8 cellular contexts compared by ENCODE assay signal in genomic region chr12:104456417-104456949, GRCh38. TPM values are rescaled to one million over a fixed set of nuclear protein-coding genes. Genes with fewer than 3 reads are reported as not detected.
DNase-seq lines count a peak whose midpoint lies in the region; ATAC-seq and TF ChIP-seq lines count a peak whose summit lies in the region.

Gene CHST11, plus strand, starts transcription at chr12:104456948.

- H3K4me1 Mint-ChIP-seq in naive B cell = peaks cover 22 to 50% (median 41%) of the 10 kb centered on the region in 3 donors
- H3K4me1 Mint-ChIP-seq in stimulated activated memory B cell treated with anti-CD40 and anti-IgM and Interleukin-4, amounts not matched to agents 10 μg/mL and 1 μg/mL and 100 μg/mL, for 72 hours = peaks cover 46% of the 10 kb centered on the region

- peaks cover 0 to 15% of the 10 kb centered on the region in 2 donors for H3K36me3 Mint-ChIP-seq in naive B cell
- peaks cover 15% of the 10 kb centered on the region for H3K36me3 Mint-ChIP-seq in stimulated activated memory B cell treated with anti-CD40 and anti-IgM and Interleukin-4, amounts not matched to agents 10 μg/mL and 1 μg/mL and 100 μg/mL, for 72 hours

- in situ Hi-C loops in KBM-7 (cut with MboI; ENCODE audit: low pct_unique_long_range_greater_than_20kb, low sequenced_read_pairs) = no loop called here

- peak within 1 kb of the TSS; percentile 98 for H3K27ac Mint-ChIP-seq in naive B cell
- H3K27ac Mint-ChIP-seq in stimulated activated memory B cell treated with anti-CD40 and anti-IgM and Interleukin-4, amounts not matched to agents 10 μg/mL and 1 μg/mL and 100 μg/mL, for 72 hours = peak within 1 kb of the TSS; percentile 92

- no peaks in the 10 kb centered on the region for H3K27me3 Mint-ChIP-seq in naive B cell
- no peaks in the 10 kb centered on the region for H3K27me3 Mint-ChIP-seq in stimulated activated memory B cell treated with anti-CD40 and anti-IgM and Interleukin-4, amounts not matched to agents 10 μg/mL and 1 μg/mL and 100 μg/mL, for 72 hours

- H3K4me3 Mint-ChIP-seq in naive B cell = peak within 1 kb of the TSS; percentile 97 to 100 (median 98)
- H3K4me3 Mint-ChIP-seq in stimulated activated memory B cell treated with anti-CD40 and anti-IgM and Interleukin-4, amounts not matched to agents 10 μg/mL and 1 μg/mL and 100 μg/mL, for 72 hours = peak within 1 kb of the TSS; percentile 99

- peaks cover 0 to 1% (median 0%) of the 10 kb centered on the region in 7 donors for H3K9me3 Mint-ChIP-seq in naive B cell
- H3K9me3 Mint-ChIP-seq in stimulated activated memory B cell treated with anti-CD40 and anti-IgM and Interleukin-4, amounts not matched to agents 10 μg/mL and 1 μg/mL and 100 μg/mL, for 72 hours = no peaks in the 10 kb centered on the region

- DNase-seq in DMS 273 treated with DMSO at 0.1 percent for 48 hours (lab: John Stamatoyannopoulos, UW) (peak; percentile 60), KBM-7 (peak; percentile 97), RPMI8226 (peak; percentile 85), fibroblast of mammary gland (ENCODE audit: low read depth) (peak; percentile 78), naive B cell (peak; percentile 70)
- peak; percentile 46 to 61 for DNase-seq in activated T-helper 1 cell treated with anti-CD3 and anti-CD28 coated beads, Interleukin-2, amount 50 U/mL, for 16 hours (ENCODE audit: low read depth in 1 of 2, low spot score in 1 of 2)

- peak; percentile 63 for ATAC-seq in GM21529 (IDR thresholded peaks at IDR 0.05; ENCODE audit: unreplicated experiment)
- peak; percentile 57 to 58 for ATAC-seq in naive B cell (ENCODE audit: low read depth in 2 of 2)
- peak; percentile 89 for ATAC-seq in stimulated activated memory B cell treated with anti-CD40 and anti-IgM and Interleukin-4, amounts not matched to agents 10 μg/mL and 1 μg/mL and 100 μg/mL, for 72 hours

- peak; percentile 27 for TF ChIP-seq CTCF in fibroblast of mammary gland (conservative IDR thresholded peaks at IDR 0.05; ENCODE audit: control insufficient read depth, insufficient read depth, low read depth, low read length)

- peak within 1 kb of the TSS; percentile 88 for H3K4me3 ChIP-seq in fibroblast of mammary gland (ENCODE audit: control insufficient read depth, low read depth, low read length)

RNA-seq across cellular contexts. Expression of gene CHST11, which starts in this region (rescaled TPM):
- polyA plus RNA-seq in naive B cell (ENCODE audit: low read depth in 6 of 6) = 10 to 100 TPM; 39.8 to 63.6 (median 58.6) TPM

Comparison
In these comparisons a context has a peak if more than half of its experiments do, and no peak if none do; other contexts are left out.
1. Peak in every context shown above with its lines: DNase-seq, ATAC-seq and H3K4me3 ChIP-seq.